ENCODE assay signal across 29 cellular contexts in the genomic region with DNA sequence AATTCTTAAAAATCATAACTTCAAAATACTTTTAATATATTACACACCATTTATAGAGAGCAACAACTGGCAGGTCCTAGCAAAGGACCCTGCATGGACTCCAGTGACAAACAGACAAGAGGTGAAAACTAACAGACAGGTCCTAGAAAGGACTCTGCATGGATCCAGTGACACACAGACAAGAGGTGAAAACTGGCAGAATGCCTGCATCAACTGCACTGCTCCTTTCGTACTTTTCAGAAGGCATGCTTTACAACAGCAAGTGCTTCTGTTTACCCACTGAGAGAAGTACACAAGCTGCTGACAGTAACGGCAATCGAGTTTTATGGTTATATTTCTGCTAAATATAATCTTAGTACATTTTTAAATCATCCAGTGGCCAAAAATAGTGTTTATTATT. TPM values are rescaled to one million over a fixed set of nuclear protein-coding genes. Genes with fewer than 3 reads are reported as not detected.
DNase-seq lines count a peak whose midpoint lies in the region; ATAC-seq, FAIRE-seq and TF ChIP-seq lines count a peak whose summit lies in the region.
"Had no signal": no experiment of that assay in that cellular context is flagged by ENCODE, and none has a peak within 500 bp of the region (broad histone marks: within the 10 kb centered on the region; RNA-seq: fewer than 3 reads in every experiment).

No MANE protein-coding gene starts in this region.

- 49 to 59% (median 54%) methylated on average over 3 of the region's 3 CpGs for WGBS in heart left ventricle, 4 donors

- ATAC-seq in heart left ventricle (peak; percentile 59 to 79 (median 73)), HG03045 (IDR thresholded peaks at IDR 0.05; ENCODE audit: unreplicated experiment) (no peak)
- ATAC-seq in activated T-cell treated with anti-CD3 and anti-CD28 coated beads, Interleukin-2, amount 50 U/mL, for 72 hours (replicated peaks in 1 of 2), result no peak
- ATAC-seq: activated naive CD4-positive, alpha-beta T cell treated with anti-CD3 and anti-CD28 coated beads, Interleukin-2, amount 50 U/mL, for 72 hours; activated T-cell treated with anti-CD3 and anti-CD28 coated beads, Interleukin-2, amount 50 U/mL, for 4 hours; stimulated activated naive CD8-positive, alpha-beta T cell treated with anti-CD3 and anti-CD28 coated beads, Interleukin-15, amount 100 ng/mL, for 72 hours had no signal

- no peaks in the 10 kb centered on the region for H3K9me3 ChIP-seq in heart left ventricle
- H3K9me3 ChIP-seq in SJCRH30 (replicated peaks), result no peaks in the 10 kb centered on the region

- no peak overlapping the region for H3K27ac Mint-ChIP-seq in activated T-cell treated with anti-CD3 and anti-CD28 coated beads, Interleukin-2, amount 50 U/mL, for 72 hours
- H3K27ac Mint-ChIP-seq: activated naive CD4-positive, alpha-beta T cell treated with anti-CD3 and anti-CD28 coated beads, Interleukin-2, amount 50 U/mL, for 72 hours; CD4-positive, alpha-beta T cell; endodermal cell; type B pancreatic cell had no signal

- no peaks in the 10 kb centered on the region for H3K27me3 ChIP-seq in heart left ventricle
- no peaks in the 10 kb centered on the region for H3K27me3 ChIP-seq in SJCRH30

- H3K27me3 Mint-ChIP-seq in activated T-cell treated with anti-CD3 and anti-CD28 coated beads, Interleukin-2, amount 50 U/mL, for 72 hours (ENCODE audit: low read depth), result no peaks in the 10 kb centered on the region
- H3K27me3 Mint-ChIP-seq: CD4-positive, alpha-beta T cell; stimulated activated naive CD8-positive, alpha-beta T cell treated with anti-CD3 and anti-CD28 coated beads, Interleukin-15, amount 100 ng/mL, for 72 hours; type B pancreatic cell had no signal

- intact Hi-C loops in heart left ventricle (cut with DNase I), result no loop called here

- FAIRE-seq in H54 (lab: Jason Lieb, UNC), result peak; percentile 50
- FAIRE-seq: astrocyte, GM12892, GM19239 had no signal

- in situ Hi-C loops in KBM-7 (cut with MboI; ENCODE audit: low pct_unique_long_range_greater_than_20kb, low sequenced_read_pairs), result no loop called here

- TF ChIP-seq POLR2A in H54 (IDR thresholded peaks at IDR 0.05; ENCODE audit: low read depth, low read length) (no peak), heart left ventricle (IDR thresholded peaks at IDR 0.05) (no peak)

- no peak overlapping the region for H3K27ac ChIP-seq in heart left ventricle
- H3K27ac ChIP-seq in SJCRH30, result no peak overlapping the region
- H3K27ac ChIP-seq: RWPE1 had no signal

- no peak overlapping the region for H3K4me3 ChIP-seq in heart left ventricle
- no peak overlapping the region for H3K4me3 ChIP-seq in SJCRH30
- H3K4me3 ChIP-seq: smooth muscle cell had no signal

- H3K4me3 Mint-ChIP-seq in activated T-cell treated with anti-CD3 and anti-CD28 coated beads, Interleukin-2, amount 50 U/mL, for 72 hours, result no peak overlapping the region
- H3K4me3 Mint-ChIP-seq: activated T-cell treated with anti-CD3 and anti-CD28 coated beads, Interleukin-2, amount 50 U/mL, for 4 hours; CD4-positive, alpha-beta T cell; endodermal cell; stimulated activated naive CD8-positive, alpha-beta T cell treated with anti-CD3 and anti-CD28 coated beads, Interleukin-15, amount 100 ng/mL, for 72 hours; type B pancreatic cell had no signal

- peaks cover 6 to 10% of the 10 kb centered on the region in 2 donors for H3K36me3 Mint-ChIP-seq in activated T-cell treated with anti-CD3 and anti-CD28 coated beads, Interleukin-2, amount 50 U/mL, for 72 hours (ENCODE audit: insufficient read depth in 2 of 2)

- peaks cover 2 to 96% (median 76%) of the 10 kb centered on the region in 9 donors for H3K36me3 ChIP-seq in heart left ventricle
- H3K36me3 ChIP-seq in SJCRH30, result peaks cover 67% of the 10 kb centered on the region

- H3K4me1 ChIP-seq in heart left ventricle (peaks cover 0 to 18% (median 0%) of the 10 kb centered on the region in 12 donors), SJCRH30 (no peaks in the 10 kb centered on the region)

- TF ChIP-seq CTCF in heart left ventricle (IDR thresholded peaks at IDR 0.05), result no peak

- H3K9me3 Mint-ChIP-seq in activated T-cell treated with anti-CD3 and anti-CD28 coated beads, Interleukin-2, amount 50 U/mL, for 72 hours, result no peaks in the 10 kb centered on the region
- H3K9me3 Mint-ChIP-seq: activated naive CD4-positive, alpha-beta T cell treated with anti-CD3 and anti-CD28 coated beads, Interleukin-2, amount 50 U/mL, for 72 hours; activated T-cell treated with anti-CD3 and anti-CD28 coated beads, Interleukin-2, amount 50 U/mL, for 4 hours; CD4-positive, alpha-beta T cell; endodermal cell; stimulated activated naive CD8-positive, alpha-beta T cell treated with anti-CD3 and anti-CD28 coated beads, Interleukin-15, amount 100 ng/mL, for 72 hours; type B pancreatic cell had no signal

- DNase-seq in DMS153 treated with DMSO at 0.1 percent for 48 hours (lab: John Stamatoyannopoulos, UW; ENCODE audit: unreplicated experiment) (peak; percentile 67), H54 (ENCODE audit: insufficient read length, low spot score) (no peak), NCI-H2196 treated with DMSO at 0.1 percent for 48 hours (lab: John Stamatoyannopoulos, UW; ENCODE audit: unreplicated experiment) (peak; percentile 62), heart left ventricle (peak in 1 of 5 donors; percentile 17), KBM-7 (no peak), SJCRH30 (no peak)
- no peak for DNase-seq in activated T-cell treated with anti-CD3 and anti-CD28 coated beads, Interleukin-2, amount 50 U/mL, for 72 hours
- DNase-seq: activated CD4-positive, CD25-positive, alpha-beta regulatory T cell treated with anti-CD3 and anti-CD28 coated beads, Interleukin-2, amount 50 U/mL, for 72 hours; activated CD8-positive, alpha-beta memory T cell treated with anti-CD3 and anti-CD28 coated beads for 24 hours; activated T-cell treated with anti-CD3 and anti-CD28 coated beads, Interleukin-2, amount 50 U/mL, for 4 hours; CD4-positive, alpha-beta T cell; DMS 273 treated with DMSO at 0.1 percent for 48 hours; endodermal cell; Karpas-422; NCI-H1417 treated with DMSO at 0.1 percent for 48 hours; NCI-H446 treated with DMSO at 0.1 percent for 48 hours; stimulated activated CD4-positive, alpha-beta T cell treated with anti-CD3 and anti-CD28 coated beads, Interleukin-4, amount 100 ng/mL, for 4 hours; stimulated activated naive CD8-positive, alpha-beta T cell treated with anti-CD3 and anti-CD28 coated beads, Interleukin-15, amount 100 ng/mL, for 72 hours; T1000 had no signal

- no peaks in the 10 kb centered on the region for H3K4me1 Mint-ChIP-seq in activated T-cell treated with anti-CD3 and anti-CD28 coated beads, Interleukin-2, amount 50 U/mL, for 72 hours (ENCODE audit: low read depth)
- H3K4me1 Mint-ChIP-seq: endodermal cell; stimulated activated naive CD8-positive, alpha-beta T cell treated with anti-CD3 and anti-CD28 coated beads, Interleukin-15, amount 100 ng/mL, for 72 hours had no signal

RNA-seq across cellular contexts. Expression of gene GP5, which starts 24.3 kb away (rescaled TPM):
- under 1 TPM in 3 of 9 donors, not detected in 6; 0.07 to 0.12 (median 0.11) TPM for total RNA-seq in heart left ventricle
- polyA plus RNA-seq in heart left ventricle, result under 1 TPM in 1 of 2 donors, not detected in 1; 0.04 TPM
- total RNA-seq in SJCRH30 (2014; rRNA removed; shearing (Covaris generic)), result not detected in 2 replicates
- total RNA-seq in activated T-cell treated with anti-CD3 and anti-CD28 coated beads, Interleukin-2, amount 50 U/mL, for 72 hours, result 1 to 10 TPM; 1.6 to 1.9 TPM
- total RNA-seq: astrocyte, H4, HT-29, smooth muscle cell had no signal
- polyA plus RNA-seq: smooth muscle cell had no signal

RNA-seq across cellular contexts. Expression of gene LRRC15, which starts 53.8 kb away (rescaled TPM):
- 1 to 10 TPM in 1 of 9 donors, under 1 TPM in 7, not detected in 1; 0.05 to 1.9 (median 0.14) TPM for total RNA-seq in heart left ventricle
- under 1 TPM; 0.04 to 0.12 TPM for polyA plus RNA-seq in heart left ventricle
- 0.08 TPM in 1 of 2 replicates, not detected in the other for total RNA-seq in SJCRH30 (2014; rRNA removed; shearing (Covaris generic))
- total RNA-seq in activated T-cell treated with anti-CD3 and anti-CD28 coated beads, Interleukin-2, amount 50 U/mL, for 72 hours, result not detected
- total RNA-seq: activated naive CD4-positive, alpha-beta T cell treated with anti-CD3 and anti-CD28 coated beads, Interleukin-2, amount 50 U/mL, for 72 hours; activated T-cell treated with anti-CD3 and anti-CD28 coated beads, Interleukin-2, amount 50 U/mL, for 4 hours; CD4-positive, alpha-beta T cell; HT-29 had no signal

Comparison
In these comparisons a context has a peak if more than half of its experiments do, and no peak if none do; other contexts are left out.
1. DNase-seq: peak in DMS153 treated with DMSO at 0.1 percent for 48 hours (single experiment) and NCI-H2196 treated with DMSO at 0.1 percent for 48 hours (single experiment); none in H54 (single experiment), KBM-7 (single experiment), SJCRH30 (0 of 2) and activated T-cell treated with anti-CD3 and anti-CD28 coated beads, Interleukin-2, amount 50 U/mL, for 72 hours (0 of 2).
2. ATAC-seq: peak in heart left ventricle (4 of 4); none in activated T-cell treated with anti-CD3 and anti-CD28 coated beads, Interleukin-2, amount 50 U/mL, for 72 hours (0 of 2) and HG03045 (single experiment).